ENCODE assay signal across 12 cellular contexts in genomic region chr2:48250943-48251342, GRCh38.
A peak's percentile ranks its signal among the peaks of the same experiment; 100 is the strongest.
DNase-seq lines count a peak whose midpoint lies in the region; ATAC-seq and TF ChIP-seq lines count a peak whose summit lies in the region.
"Had no signal": no experiment of that assay in that cellular context is flagged by ENCODE, and none has a peak within 500 bp of the region (broad histone marks: within the 10 kb centered on the region; RNA-seq: fewer than 3 reads in every experiment).

No MANE protein-coding gene starts in this region.

- H3K27me3 Mint-ChIP-seq in activated CD4-positive, alpha-beta T cell treated with anti-CD3 and anti-CD28 coated beads, Interleukin-2, amount 10 ng/mL, durations not matched to agents 24 days and 14 days = no peaks in the 10 kb centered on the region
- H3K27me3 Mint-ChIP-seq: CD4-positive, alpha-beta T cell had no signal

- H3K4me1 Mint-ChIP-seq in activated CD4-positive, alpha-beta T cell treated with anti-CD3 and anti-CD28 coated beads, Interleukin-2, amount 10 ng/mL, durations not matched to agents 24 days and 14 days = peaks cover 9% of the 10 kb centered on the region

- no peak overlapping the region for H3K4me3 Mint-ChIP-seq in activated CD4-positive, alpha-beta T cell treated with anti-CD3 and anti-CD28 coated beads, Interleukin-2, amount 10 ng/mL, durations not matched to agents 24 days and 14 days
- H3K4me3 Mint-ChIP-seq: CD4-positive, alpha-beta T cell had no signal

- H3K27ac ChIP-seq in KMS-11 = no peak overlapping the region

- H4K20me1 ChIP-seq in KMS-11 (ENCODE audit: insufficient read depth) = no peaks in the 10 kb centered on the region

- DNase-seq in EH (ENCODE audit: low read depth) = peak; percentile 8
- peak; percentile 72 for DNase-seq in fibroblast of pulmonary artery (ENCODE audit: low read depth)
- no peak for DNase-seq in stimulated activated CD8-positive, alpha-beta memory T cell treated with anti-CD3 and anti-CD28 coated beads, Interleukin-4, amount 100 ng/mL, for 48 hours
- DNase-seq in activated CD4-positive, alpha-beta T cell treated with anti-CD3 and anti-CD28 coated beads, Interleukin-2, amount 10 ng/mL, durations not matched to agents 24 days and 14 days = no peak
- DNase-seq in effector CD4-positive, alpha-beta T cell = no peak
- DNase-seq: activated naive CD4-positive, alpha-beta T cell treated with Interleukin-2 at 50 U/mL for 16 hours; CD4-positive, alpha-beta T cell; kidney glomerular epithelial cell; NCI-H82 had no signal

- H3K27ac Mint-ChIP-seq in activated CD4-positive, alpha-beta T cell treated with anti-CD3 and anti-CD28 coated beads, Interleukin-2, amount 10 ng/mL, durations not matched to agents 24 days and 14 days = no peak overlapping the region
- H3K27ac Mint-ChIP-seq: CD4-positive, alpha-beta T cell had no signal

- no peaks in the 10 kb centered on the region for H3K27me3 ChIP-seq in KMS-11 (ENCODE audit: insufficient read depth, low read depth)

- H3K9me3 Mint-ChIP-seq in activated CD4-positive, alpha-beta T cell treated with anti-CD3 and anti-CD28 coated beads, Interleukin-2, amount 10 ng/mL, durations not matched to agents 24 days and 14 days = no peaks in the 10 kb centered on the region
- H3K9me3 Mint-ChIP-seq: CD4-positive, alpha-beta T cell had no signal

- no peaks in the 10 kb centered on the region for H3K36me3 ChIP-seq in KMS-11 (ENCODE audit: insufficient read depth)

- H3K79me2 ChIP-seq in KMS-11 (ENCODE audit: insufficient read depth, low read depth) = no peaks in the 10 kb centered on the region

- H3K4me1 ChIP-seq in KMS-11 (ENCODE audit: low read depth, poor library complexity, severe bottlenecking) = peaks cover 45% of the 10 kb centered on the region

- ATAC-seq in GM21360 (IDR thresholded peaks at IDR 0.05; ENCODE audit: unreplicated experiment) (peak; percentile 40), GM19023 (IDR thresholded peaks at IDR 0.05; ENCODE audit: unreplicated experiment) (no peak)

- no peak overlapping the region for H2AFZ ChIP-seq in KMS-11 (ENCODE audit: low read depth)

- TF ChIP-seq CTCF in KMS-11 (conservative IDR thresholded peaks at IDR 0.05; ENCODE audit: low read depth, low read length) = no peak
- TF ChIP-seq CTCF in fibroblast of pulmonary artery (IDR thresholded peaks at IDR 0.05; ENCODE audit: low read length, missing control alignments) = no peak

- no peaks in the 10 kb centered on the region for H3K36me3 Mint-ChIP-seq in activated CD4-positive, alpha-beta T cell treated with anti-CD3 and anti-CD28 coated beads, Interleukin-2, amount 10 ng/mL, durations not matched to agents 24 days and 14 days (ENCODE audit: low read depth)

- no peak overlapping the region for H3K9ac ChIP-seq in KMS-11

- no peak overlapping the region for H3K4me3 ChIP-seq in KMS-11 (IDR thresholded peaks at IDR 0.05; ENCODE audit: insufficient read depth, low read depth, low read length)
- no peak overlapping the region for H3K4me3 ChIP-seq in fibroblast of pulmonary artery (replicated peaks; ENCODE audit: low read depth, low read length)

- peak overlapping the region; percentile 35; the same call in 1 of the 2 replicates for H3K4me2 ChIP-seq in KMS-11

- intact Hi-C loops in activated CD4-positive, alpha-beta T cell treated with anti-CD3 and anti-CD28 coated beads, Interleukin-2, amount 10 ng/mL, durations not matched to agents 24 days and 14 days (cut with micrococcal nuclease) = loop anchor here (1.0 kb wide), 1 partner anchor 169 kb away; no protein-coding TSS in a partner anchor

Comparison
In these comparisons a context has a peak if more than half of its experiments do, and no peak if none do; other contexts are left out.
1. DNase-seq: peak in EH (single experiment) and fibroblast of pulmonary artery (single experiment); none in stimulated activated CD8-positive, alpha-beta memory T cell treated with anti-CD3 and anti-CD28 coated beads, Interleukin-4, amount 100 ng/mL, for 48 hours (single experiment), activated CD4-positive, alpha-beta T cell treated with anti-CD3 and anti-CD28 coated beads, Interleukin-2, amount 10 ng/mL, durations not matched to agents 24 days and 14 days (single experiment) and effector CD4-positive, alpha-beta T cell (single experiment).